ENCODE assay signal across 8 cellular contexts in the genomic region with DNA sequence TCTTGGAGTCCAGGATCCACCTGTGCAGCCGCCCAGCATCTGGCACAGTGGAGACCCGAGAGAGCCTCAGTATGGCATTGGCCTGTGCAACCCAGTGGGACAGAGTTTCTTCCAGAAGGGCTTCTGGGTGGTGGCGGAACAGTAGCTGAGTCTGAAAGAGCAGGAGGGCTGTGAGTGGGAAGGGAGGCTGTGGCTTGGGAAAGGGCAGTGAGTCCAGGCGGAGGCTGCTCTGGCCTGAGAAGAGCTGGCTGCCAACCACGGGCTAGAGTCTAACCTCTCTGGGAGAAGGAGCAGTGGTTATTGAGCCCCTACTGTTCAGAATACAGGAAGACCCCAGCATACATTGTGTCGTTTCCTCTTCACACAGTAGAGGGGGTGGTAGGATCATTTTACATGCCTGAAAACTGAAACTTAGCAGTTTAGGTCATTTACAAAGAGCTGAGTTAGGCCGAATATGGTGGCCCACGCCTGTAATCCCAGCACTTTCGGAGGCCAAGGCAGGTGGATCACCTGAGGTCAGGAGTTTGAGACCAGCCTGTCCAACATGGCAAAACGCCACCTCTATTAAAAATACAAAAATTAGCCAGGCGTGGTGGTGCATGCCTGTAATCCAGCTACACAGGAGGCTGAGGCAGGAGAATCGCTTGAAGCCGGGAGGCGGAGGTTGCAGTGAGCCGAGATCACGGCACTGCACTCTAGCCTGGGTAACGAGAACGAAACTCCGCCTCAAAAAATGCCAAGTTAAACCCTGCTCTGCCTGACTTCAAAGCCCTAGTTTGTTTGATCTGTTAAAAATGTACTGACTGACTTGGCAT. TPM values are rescaled to one million over a fixed set of nuclear protein-coding genes. Genes with fewer than 3 reads are reported as not detected.
A peak's percentile ranks its signal among the peaks of the same experiment; 100 is the strongest.
DNase-seq lines count a peak whose midpoint lies in the region; ATAC-seq and TF ChIP-seq lines count a peak whose summit lies in the region.

No MANE protein-coding gene starts in this region.

- no peaks in the 10 kb centered on the region for H3K9me2 ChIP-seq in GM23338 (ENCODE audit: insufficient read depth)

- peak overlapping the region; percentile 96 for H3K4me2 ChIP-seq in GM23338

- H3K4me3 Mint-ChIP-seq in GM23338 (peak overlapping the region; percentile 89), chondrocyte (ENCODE audit: unreplicated experiment) (peak overlapping the region; percentile 41)

- no peak overlapping the region for H2AFZ ChIP-seq in GM23338

- H3K27me3 ChIP-seq in GM23338 (ENCODE audit: insufficient read depth) (no peaks in the 10 kb centered on the region), Peyer's patch (no peaks in the 10 kb centered on the region), vagina (no peaks in the 10 kb centered on the region)

- peak overlapping the region; percentile 94; the same call in 1 of the 2 replicates for H3K4me3 ChIP-seq in GM08714 (ENCODE audit: low read length)
- peak overlapping the region; percentile 100 for H3K4me3 ChIP-seq in GM23338
- peak overlapping the region in 2 of 4 donors; percentile 13 to 24 for H3K4me3 ChIP-seq in Peyer's patch
- H3K4me3 ChIP-seq in vagina = peak overlapping the region; percentile 6 to 11

- H3K27ac ChIP-seq in GM23338 (ENCODE audit: low read depth) = peak overlapping the region; percentile 69; the same call in 1 of the 2 replicates
- peak overlapping the region; percentile 45 to 96 (median 68) for H3K27ac ChIP-seq in Peyer's patch
- peak overlapping the region; percentile 82 for H3K27ac ChIP-seq in vagina

- TF ChIP-seq POLR2A in Peyer's patch (IDR thresholded peaks at IDR 0.05) (no peak), vagina (IDR thresholded peaks at IDR 0.05) (no peak)

- H3K27me3 Mint-ChIP-seq in GM23338 (ENCODE audit: insufficient read depth, low read depth, poor library complexity) (peaks cover 17% of the 10 kb centered on the region), chondrocyte (ENCODE audit: low read depth) (no peaks in the 10 kb centered on the region)

- no peaks in the 10 kb centered on the region for H3K9me3 ChIP-seq in Peyer's patch
- H3K9me3 ChIP-seq in vagina = no peaks in the 10 kb centered on the region

- H3K4me1 Mint-ChIP-seq in GM23338 (peaks cover 60% of the 10 kb centered on the region), chondrocyte (ENCODE audit: low read depth) (peaks cover 53% of the 10 kb centered on the region)

- H3K4me1 ChIP-seq in GM23338 (ENCODE audit: insufficient read depth) (peaks cover 48% of the 10 kb centered on the region), Peyer's patch (peaks cover 0 to 63% (median 35%) of the 10 kb centered on the region in 4 donors), vagina (peaks cover 60% of the 10 kb centered on the region)

- H3K27ac Mint-ChIP-seq in GM23338 = peak overlapping the region; percentile 64
- peak overlapping the region; percentile 95 for H3K27ac Mint-ChIP-seq in chondrocyte (ENCODE audit: unreplicated experiment)

- H3K36me3 Mint-ChIP-seq in GM23338 (ENCODE audit: low read depth) (peaks cover 78% of the 10 kb centered on the region), chondrocyte (ENCODE audit: low read depth) (peaks cover 8% of the 10 kb centered on the region)

- peaks cover 68% of the 10 kb centered on the region for H4K20me1 ChIP-seq in GM23338 (replicated peaks; ENCODE audit: insufficient read depth)

- peaks cover 51% of the 10 kb centered on the region for H3K36me3 ChIP-seq in GM23338 (ENCODE audit: insufficient read depth)
- H3K36me3 ChIP-seq in Peyer's patch = peaks cover 0 to 4% (median 0%) of the 10 kb centered on the region in 3 donors
- H3K36me3 ChIP-seq in vagina = peaks cover 0 to 28% of the 10 kb centered on the region in 2 donors

- H3K79me2 ChIP-seq in GM23338 (replicated peaks; ENCODE audit: insufficient read depth) = peaks cover 80% of the 10 kb centered on the region

- H3K9me3 Mint-ChIP-seq in GM23338 (no peaks in the 10 kb centered on the region; the same call in 2 of the 3 replicates), chondrocyte (ENCODE audit: low read depth) (no peaks in the 10 kb centered on the region)

- DNase-seq in GM23338 (ENCODE audit: low spot score) (peak; percentile 57), Peyer's patch (no peak), chondrocyte (ENCODE audit: low spot score) (no peak), medulla oblongata (ENCODE audit: extremely low spot score) (peak; percentile 64), vagina (ENCODE audit: extremely low spot score in 2 of 2) (no peak), ecto neural progenitor cell (ENCODE audit: low spot score) (no peak), cerebellar cortex (ENCODE audit: low spot score) (no peak)

- H3F3A ChIP-seq in GM23338 (replicated peaks; ENCODE audit: low read depth) = peaks cover 21% of the 10 kb centered on the region

- ATAC-seq in GM23338 = peak; percentile 3; the same call in 1 of the 3 replicates

- TF ChIP-seq CTCF in GM23338 (conservative IDR thresholded peaks at IDR 0.05; ENCODE audit: low read depth in 2 of 2) (peak; percentile 31 to 42; a peak in 3 of 4 replicates), Peyer's patch (IDR thresholded peaks at IDR 0.05) (peak; percentile 35 to 78 (median 61)), chondrocyte (IDR thresholded peaks at IDR 0.05) (peak; percentile 74), vagina (IDR thresholded peaks at IDR 0.05) (peak in 2 of 3 experiments; percentile 42 to 72)

- intact Hi-C loops in vagina (cut with DNase I) = no loop called here

TF ChIP-seq in GM23338, 12 proteins besides CTCF, POLR2A, EP300 and RAD21:
- no peak for TF ChIP-seq EZH2phosphoT487 (IDR thresholded peaks at IDR 0.05; ENCODE audit: unreplicated experiment)
- no peak for TF ChIP-seq STAT1 (IDR thresholded peaks at IDR 0.05; ENCODE audit: unreplicated experiment)
- TF ChIP-seq EZH2 (IDR thresholded peaks at IDR 0.05; ENCODE audit: low read depth, unreplicated experiment) = no peak
- TF ChIP-seq POLR2AphosphoS5 (IDR thresholded peaks at IDR 0.05; ENCODE audit: low read depth) = no peak; the same call in 1 of the 2 replicates

RNA-seq across cellular contexts. Expression of gene AEN, which starts 3.2 kb away (rescaled TPM):
- 218 and 220 TPM in 2 replicates for total RNA-seq in GM23338 (2014; rRNA removed; shearing (Covaris generic))
- 76.6 and 82.3 TPM in 2 replicates for polyA plus RNA-seq in GM23338 (2016; fragmentation: Nextera tagmentation; extraction: Ambion mirVana)
- total RNA-seq in Peyer's patch (10 to 100 TPM in 2 of 4 donors, 1 to 10 TPM in 2; 9.6 to 17.3 (median 11.5) TPM), chondrocyte (28.6 to 30.4 TPM (median 30.2 TPM) in 3 replicates), vagina (18.4 TPM)

RNA-seq across cellular contexts. Expression of gene ISG20, which starts 14.5 kb away (rescaled TPM):
- total RNA-seq in GM23338 (2014; rRNA removed; shearing (Covaris generic)) = 1.1 and 3.7 TPM in 2 replicates
- polyA plus RNA-seq in GM23338 (2016; fragmentation: Nextera tagmentation; extraction: Ambion mirVana) = 3.2 and 4.9 TPM in 2 replicates
- total RNA-seq in Peyer's patch = 10 to 100 TPM; 50.3 to 90.0 (median 70.6) TPM
- total RNA-seq in chondrocyte = 3.8 to 4.5 TPM (median 4.5 TPM) in 3 replicates
- total RNA-seq in vagina = 15.7 TPM

Comparison
In these comparisons a context has a peak if more than half of its experiments do, and no peak if none do; other contexts are left out.
1. DNase-seq: peak in GM23338 (single experiment) and medulla oblongata (single experiment); none in Peyer's patch (0 of 3), chondrocyte (single experiment), vagina (0 of 2), ecto neural progenitor cell (single experiment) and cerebellar cortex (single experiment).
2. Peak in every context shown above with its lines, with median percentiles within 50 percentile points of each other: H3K27ac ChIP-seq and CTCF ChIP-seq.